ENCODE assay signal across 11 cellular contexts in genomic region chr15:74773731-74774252, GRCh38. TPM values are rescaled to one million over a fixed set of nuclear protein-coding genes. Genes with fewer than 3 reads are reported as not detected.
DNase-seq lines count a peak whose midpoint lies in the region; ATAC-seq, FAIRE-seq and TF ChIP-seq lines count a peak whose summit lies in the region.
"Had no signal": no experiment of that assay in that cellular context is flagged by ENCODE, and none has a peak within 500 bp of the region (broad histone marks: within the 10 kb centered on the region; RNA-seq: fewer than 3 reads in every experiment).

No MANE protein-coding gene starts in this region.

- H3K27ac Mint-ChIP-seq in activated CD4-positive, alpha-beta T cell treated with anti-CD3 and anti-CD28 coated beads, Interleukin-2, amount 10 ng/mL, durations not matched to agents 24 days and 14 days, result peak overlapping the region; percentile 53

- H3K4me3 ChIP-seq in K562, result no peak overlapping the region
- H3K4me3 ChIP-seq in osteoblast (ENCODE audit: insufficient read depth, low read length), result no peak overlapping the region
- H3K4me3 ChIP-seq in dorsolateral prefrontal cortex, result no peak overlapping the region

- H3K36me3 ChIP-seq in K562 (ENCODE audit: control insufficient read depth, insufficient read depth, low read length) (no peaks in the 10 kb centered on the region), osteoblast (ENCODE audit: insufficient read depth, low read length) (no peaks in the 10 kb centered on the region)

- 13% methylated on average over 4 of the region's 5 CpGs for WGBS in K562 (ENCODE audit: insufficient coverage, low coverage, missing lambda C conversion rate)

- H3K27me3 ChIP-seq in K562 (ENCODE audit: control insufficient read depth in 2 of 2, insufficient read depth in 2 of 2, low read length in 2 of 2) (peaks cover 0 to 12% of the 10 kb centered on the region in 2 experiments; a peak in 2 of 5 replicates), osteoblast (ENCODE audit: insufficient read depth, low read length) (peaks cover 8% of the 10 kb centered on the region), dorsolateral prefrontal cortex (no peaks in the 10 kb centered on the region)

- no peaks in the 10 kb centered on the region for H3K9me3 Mint-ChIP-seq in activated CD4-positive, alpha-beta T cell treated with anti-CD3 and anti-CD28 coated beads, Interleukin-2, amount 10 ng/mL, durations not matched to agents 24 days and 14 days

- TF ChIP-seq CTCF in K562 (IDR thresholded peaks at IDR 0.05 in 2 of 3, conservative IDR thresholded peaks at IDR 0.05 in 1 of 3; ENCODE audit: insufficient read depth in 2 of 3, low read depth in 1 of 3, low read length in 3 of 3), result no peak
- TF ChIP-seq CTCF in osteoblast (IDR thresholded peaks at IDR 0.05; ENCODE audit: extremely low read depth, low read depth, low read length), result no peak
- no peak for TF ChIP-seq CTCF in dorsolateral prefrontal cortex (IDR thresholded peaks at IDR 0.05 in 54 of 56, conservative IDR thresholded peaks at IDR 0.05 in 2 of 56; ENCODE audit: low read depth in 1 of 56, partially characterized antibody in 56 of 56)

- peak overlapping the region in 1 of 2 experiments; percentile 20; a peak in 1 of 4 replicates for H3K9ac ChIP-seq in K562 (ENCODE audit: insufficient read depth in 1 of 2, low read depth in 2 of 2, low read length in 2 of 2)

- no TSS peak for BruUV-seq in K562 (replicated peaks; lab: Mats Ljungman, UMichigan)

- no peak for FAIRE-seq in K562 (lab: Jason Lieb, UNC)

- POLR2A ChIA-PET in K562 (lab: Yijun Ruan, JAX), result interaction anchor here (0.6 to 1.1 kb wide), 2 partner anchors 11 to 186 kb away, joined by 3 read pairs; no protein-coding TSS in a partner anchor

- H3K27me3 Mint-ChIP-seq in activated CD4-positive, alpha-beta T cell treated with anti-CD3 and anti-CD28 coated beads, Interleukin-2, amount 10 ng/mL, durations not matched to agents 24 days and 14 days, result peaks cover under 1% of the 10 kb centered on the region

- peaks cover 4% of the 10 kb centered on the region for H3K9me1 ChIP-seq in K562 (ENCODE audit: control insufficient read depth, insufficient read depth, low read length)

- H3K9me3 ChIP-seq in K562 (replicated peaks; ENCODE audit: control insufficient read depth, insufficient read depth, low read depth, low read length), result no peaks in the 10 kb centered on the region
- no peaks in the 10 kb centered on the region for H3K9me3 ChIP-seq in osteoblast (ENCODE audit: low read depth, low read length)

- peak; percentile 54 for DNase-seq in activated CD4-positive, alpha-beta T cell treated with anti-CD3 and anti-CD28 coated beads, Interleukin-2, amount 10 ng/mL, durations not matched to agents 24 days and 14 days
- no peak for DNase-seq in activated CD4-positive, alpha-beta T cell treated with anti-CD3 and anti-CD28 coated beads, Interleukin-2, amount 50 U/mL, for 48 hours
- DNase-seq in NCI-H146 (lab: John Stamatoyannopoulos, UW), result peak; percentile 67
- no peak for DNase-seq in K562 (ENCODE audit: extremely low read depth in 1 of 4, low spot score in 3 of 4)
- peak; percentile 67 for DNase-seq in osteoblast (ENCODE audit: insufficient read length, low spot score, missing footprints)
- DNase-seq in KBM-7, result no peak
- no peak for DNase-seq in dorsolateral prefrontal cortex
- DNase-seq: activated effector memory CD4-positive, alpha-beta T cell treated with Interleukin-2 at 50 U/mL for 16 hours; NCI-H2171 had no signal

- no peak for TF ChIP-seq EP300 in K562 (IDR thresholded peaks at IDR 0.05; ENCODE audit: low read length)

- no peaks in the 10 kb centered on the region; the same call in 1 of the 2 replicates for H4K20me1 ChIP-seq in K562 (replicated peaks; ENCODE audit: control insufficient read depth, insufficient read depth, low read length)
- H4K20me1 ChIP-seq in osteoblast (ENCODE audit: insufficient read depth, low read length), result no peaks in the 10 kb centered on the region

- H2AFZ ChIP-seq in K562 (ENCODE audit: low read depth, low read length) (no peak overlapping the region), osteoblast (ENCODE audit: low read length) (no peak overlapping the region)

- H3K4me1 Mint-ChIP-seq in activated CD4-positive, alpha-beta T cell treated with anti-CD3 and anti-CD28 coated beads, Interleukin-2, amount 10 ng/mL, durations not matched to agents 24 days and 14 days, result peaks cover 61% of the 10 kb centered on the region

- H3K79me2 ChIP-seq in K562 (ENCODE audit: control insufficient read depth, insufficient read depth, low read length) (no peaks in the 10 kb centered on the region), osteoblast (ENCODE audit: insufficient read depth, low read length) (no peaks in the 10 kb centered on the region)

- no peaks in the 10 kb centered on the region for H3K36me3 Mint-ChIP-seq in activated CD4-positive, alpha-beta T cell treated with anti-CD3 and anti-CD28 coated beads, Interleukin-2, amount 10 ng/mL, durations not matched to agents 24 days and 14 days (ENCODE audit: low read depth)

- H3K4me2 ChIP-seq in K562 (ENCODE audit: insufficient read depth, low read length) (no peak overlapping the region), osteoblast (ENCODE audit: insufficient read depth, low read length) (no peak overlapping the region)

- no peak overlapping the region for H3K27ac ChIP-seq in K562 (ENCODE audit: extremely low read depth, low read depth, low read length)
- no peak overlapping the region for H3K27ac ChIP-seq in osteoblast (ENCODE audit: low read depth, low read length)
- peak overlapping the region in 24 of 59 donors; percentile 3 to 95 (median 46) for H3K27ac ChIP-seq in dorsolateral prefrontal cortex

- H3K4me1 ChIP-seq in K562 (replicated peaks in 1 of 2; ENCODE audit: control insufficient read depth in 2 of 2, insufficient read depth in 2 of 2, low read length in 2 of 2) (peaks cover 8 to 34% of the 10 kb centered on the region in 2 experiments), osteoblast (ENCODE audit: insufficient read depth, low read length) (no peaks in the 10 kb centered on the region)

- in situ Hi-C loops in K562 (cut with MboI) (loop anchor here (5.0 kb wide), 1 partner anchor 174 kb away; no protein-coding TSS in a partner anchor), KBM-7 (cut with MboI; ENCODE audit: low pct_unique_long_range_greater_than_20kb, low sequenced_read_pairs) (no loop called here)

- ATAC-seq in K562 (no peak), GM21786 (IDR thresholded peaks at IDR 0.05; ENCODE audit: unreplicated experiment) (no peak)

- H3K4me3 Mint-ChIP-seq in activated CD4-positive, alpha-beta T cell treated with anti-CD3 and anti-CD28 coated beads, Interleukin-2, amount 10 ng/mL, durations not matched to agents 24 days and 14 days, result no peak overlapping the region

- no peak for TF ChIP-seq RAD21 in K562 (CRISPR knock-in tag; conservative IDR thresholded peaks at IDR 0.05 in 1 of 2, IDR thresholded peaks at IDR 0.05 in 1 of 2)

- CTCF ChIA-PET in K562 (lab: Yijun Ruan, JAX; ENCODE audit: low intra/inter-chr PET ratio), result no interaction called here

- no peak for TF ChIP-seq POLR2A in K562 (conservative IDR thresholded peaks at IDR 0.05)

- intact Hi-C loops in activated CD4-positive, alpha-beta T cell treated with anti-CD3 and anti-CD28 coated beads, Interleukin-2, amount 10 ng/mL, durations not matched to agents 24 days and 14 days (cut with micrococcal nuclease), result no loop called here
- intact Hi-C loops in K562 (cut with micrococcal nuclease), result loop anchor here (5.0 to 10.0 kb wide), 2 partner anchors 64 to 431 kb away; partner anchors contain the start of gene C15orf39
- intact Hi-C loops in dorsolateral prefrontal cortex (cut with DNase I), result loop anchor here in 1 of 2 donors (5.0 kb wide), 1 partner anchor 179 kb away; no protein-coding TSS in a partner anchor

RNA-seq across cellular contexts. Expression of gene CSK, which starts 8.1 kb away (rescaled TPM):
- 332 and 340 TPM in 2 replicates for total RNA-seq in activated CD4-positive, alpha-beta T cell treated with anti-CD3 and anti-CD28 coated beads, Interleukin-2, amount 10 ng/mL, durations not matched to agents 24 days and 14 days
- total RNA-seq in K562 (2011; cell fraction: chromatin; rRNA removed; ENCODE audit: low replicate concordance), result 52.2 and 176 TPM in 2 replicates
- total RNA-seq in K562 (2011; cell fraction: nucleolus; rRNA removed), result 117 and 118 TPM in 2 replicates
- total RNA-seq in K562 (2011; cell fraction: nucleoplasm; rRNA removed), result 62.6 and 63.9 TPM in 2 replicates
- total RNA-seq in K562 (2014; rRNA removed), result 22.7 and 25.4 TPM in 2 replicates
- 9.2 and 13.8 TPM in 2 replicates for total RNA-seq in K562 (2014; rRNA removed; fragmentation: Illumina TruSeq; extraction: Trizol)
- 22.5 and 24.8 TPM in 2 replicates for total RNA-seq in K562 (2015; rRNA removed; fragmentation: Illumina TruSeq; extraction: Trizol)
- total RNA-seq in K562 (2021), result 108 and 112 TPM in 2 replicates
- polyA plus RNA-seq in K562 (2011; rRNA removed), result 17.2 and 21.5 TPM in 2 replicates
- polyA plus RNA-seq in K562 (2011; cell fraction: cytosol; rRNA removed), result 16.6 and 23.4 TPM in 2 replicates
- polyA plus RNA-seq in K562 (2011; cell fraction: nucleus; rRNA removed), result 82.8 and 107 TPM in 2 replicates
- 62.3 and 74.3 TPM in 2 replicates for polyA plus RNA-seq in K562 (2012)
- 63.0 and 74.3 TPM in 2 replicates for polyA plus RNA-seq in K562 (2014; fragmentation: Illumina TruSeq; extraction: Trizol)
- polyA plus RNA-seq in K562 (2014; fragmentation: Nextera tagmentation; extraction: Ambion mirVana), result 1 to 10 TPM; 1.5 to 2.4 TPM
- 32.6 and 41.5 TPM in 2 replicates for polyA plus RNA-seq in K562 (2014; rRNA removed)
- 13.5 and 19.1 TPM in 2 replicates for polyA minus RNA-seq in K562 (2011; rRNA and poly(A)+ RNA removed)
- 39.6 and 42.3 TPM in 2 replicates for polyA minus RNA-seq in K562 (2011; cell fraction: cytosol; rRNA and poly(A)+ RNA removed)
- polyA minus RNA-seq in K562 (2011; cell fraction: nucleus; rRNA and poly(A)+ RNA removed), result 24.8 and 30.3 TPM in 2 replicates
- total RNA-seq in osteoblast, result 30.6 and 31.5 TPM in 2 replicates
- total RNA-seq in dorsolateral prefrontal cortex, result 10 to 100 TPM; 28.9 to 71.0 (median 41.8) TPM

RNA-seq across cellular contexts. Expression of gene CYP1A2, which starts 25.1 kb away (rescaled TPM):
- total RNA-seq in activated CD4-positive, alpha-beta T cell treated with anti-CD3 and anti-CD28 coated beads, Interleukin-2, amount 10 ng/mL, durations not matched to agents 24 days and 14 days, result not detected in 2 replicates
- not detected in 2 replicates for total RNA-seq in K562 (2011; cell fraction: chromatin; rRNA removed; ENCODE audit: low replicate concordance)
- total RNA-seq in K562 (2011; cell fraction: nucleolus; rRNA removed), result not detected in 2 replicates
- total RNA-seq in K562 (2011; cell fraction: nucleoplasm; rRNA removed), result not detected in 2 replicates
- total RNA-seq in K562 (2014; rRNA removed) (not detected in 2 replicates), K562 (2014; rRNA removed; fragmentation: Illumina TruSeq; extraction: Trizol) (not detected in 2 replicates), K562 (2015; rRNA removed; fragmentation: Illumina TruSeq; extraction: Trizol) (not detected in 2 replicates), K562 (2021) (not detected in 2 replicates), osteoblast (not detected in 2 replicates), dorsolateral prefrontal cortex (not detected)
- polyA plus RNA-seq in K562 (2011; rRNA removed) (not detected in 2 replicates), K562 (2014; fragmentation: Illumina TruSeq; extraction: Trizol) (not detected in 2 replicates), K562 (2014; fragmentation: Nextera tagmentation; extraction: Ambion mirVana) (not detected), K562 (2014; rRNA removed) (not detected in 2 replicates)
- not detected in 2 replicates for polyA plus RNA-seq in K562 (2011; cell fraction: cytosol; rRNA removed)
- not detected in 2 replicates for polyA plus RNA-seq in K562 (2011; cell fraction: nucleus; rRNA removed)
- polyA plus RNA-seq in K562 (2012), result not detected in 2 replicates
- polyA minus RNA-seq in K562 (2011; rRNA and poly(A)+ RNA removed), result not detected in 2 replicates
- not detected in 2 replicates for polyA minus RNA-seq in K562 (2011; cell fraction: cytosol; rRNA and poly(A)+ RNA removed)
- not detected in 2 replicates for polyA minus RNA-seq in K562 (2011; cell fraction: nucleus; rRNA and poly(A)+ RNA removed)
- total RNA-seq: T-helper 2 cell treated with Interferon-gamma antibody and Interleukin-4, amounts not matched to agents 100 ng/mL and 5 ng/mL, for 36 hours had no signal

RNA-seq across cellular contexts. Expression of gene LMAN1L, which starts 38.8 kb away (rescaled TPM):
- 0.33 and 0.36 TPM in 2 replicates for total RNA-seq in activated CD4-positive, alpha-beta T cell treated with anti-CD3 and anti-CD28 coated beads, Interleukin-2, amount 10 ng/mL, durations not matched to agents 24 days and 14 days
- not detected in 2 replicates for total RNA-seq in K562 (2011; cell fraction: chromatin; rRNA removed; ENCODE audit: low replicate concordance)
- total RNA-seq in K562 (2011; cell fraction: nucleolus; rRNA removed), result 0.17 TPM in 1 of 2 replicates, not detected in the other
- not detected in 2 replicates for total RNA-seq in K562 (2011; cell fraction: nucleoplasm; rRNA removed)
- total RNA-seq in K562 (2014; rRNA removed), result not detected in 2 replicates
- total RNA-seq in K562 (2014; rRNA removed; fragmentation: Illumina TruSeq; extraction: Trizol), result not detected in 2 replicates
- total RNA-seq in K562 (2015; rRNA removed; fragmentation: Illumina TruSeq; extraction: Trizol), result not detected in 2 replicates
- not detected in 2 replicates for total RNA-seq in K562 (2021)
- polyA plus RNA-seq in K562 (2011; rRNA removed), result not detected in 2 replicates
- not detected in 2 replicates for polyA plus RNA-seq in K562 (2011; cell fraction: cytosol; rRNA removed)
- polyA plus RNA-seq in K562 (2011; cell fraction: nucleus; rRNA removed), result not detected in 2 replicates
- polyA plus RNA-seq in K562 (2012), result not detected in 2 replicates
- not detected in 2 replicates for polyA plus RNA-seq in K562 (2014; fragmentation: Illumina TruSeq; extraction: Trizol)
- not detected for polyA plus RNA-seq in K562 (2014; fragmentation: Nextera tagmentation; extraction: Ambion mirVana)
- not detected in 2 replicates for polyA plus RNA-seq in K562 (2014; rRNA removed)
- not detected in 2 replicates for polyA minus RNA-seq in K562 (2011; rRNA and poly(A)+ RNA removed)
- not detected in 2 replicates for polyA minus RNA-seq in K562 (2011; cell fraction: cytosol; rRNA and poly(A)+ RNA removed)
- polyA minus RNA-seq in K562 (2011; cell fraction: nucleus; rRNA and poly(A)+ RNA removed), result not detected in 2 replicates
- under 0.01 TPM in 1 of 2 replicates, not detected in the other for total RNA-seq in osteoblast
- 1 to 10 TPM in 104 of 120 experiments, under 1 TPM in 13, not detected in 3; 0.30 to 8.1 (median 2.0) TPM for total RNA-seq in dorsolateral prefrontal cortex

RNA-seq across cellular contexts. Expression of gene CYP1A1, which starts 48.5 kb away (rescaled TPM):
- 0.31 and 0.42 TPM in 2 replicates for total RNA-seq in activated CD4-positive, alpha-beta T cell treated with anti-CD3 and anti-CD28 coated beads, Interleukin-2, amount 10 ng/mL, durations not matched to agents 24 days and 14 days
- 0.32 TPM in 1 of 2 replicates, not detected in the other for total RNA-seq in K562 (2011; cell fraction: chromatin; rRNA removed; ENCODE audit: low replicate concordance)
- not detected in 2 replicates for total RNA-seq in K562 (2011; cell fraction: nucleolus; rRNA removed)
- total RNA-seq in K562 (2011; cell fraction: nucleoplasm; rRNA removed), result not detected in 2 replicates
- total RNA-seq in K562 (2014; rRNA removed), result 0.05 TPM in 1 of 2 replicates, not detected in the other
- total RNA-seq in K562 (2014; rRNA removed; fragmentation: Illumina TruSeq; extraction: Trizol), result 0.04 and 0.06 TPM in 2 replicates
- not detected in 2 replicates for total RNA-seq in K562 (2015; rRNA removed; fragmentation: Illumina TruSeq; extraction: Trizol)
- 0.07 TPM in 1 of 2 replicates, not detected in the other for total RNA-seq in K562 (2021)
- 0.06 TPM in 1 of 2 replicates, not detected in the other for polyA plus RNA-seq in K562 (2011; rRNA removed)
- 0.03 and 0.09 TPM in 2 replicates for polyA plus RNA-seq in K562 (2011; cell fraction: cytosol; rRNA removed)
- 0.10 and 0.11 TPM in 2 replicates for polyA plus RNA-seq in K562 (2011; cell fraction: nucleus; rRNA removed)
- 0.12 TPM in 1 of 2 replicates, not detected in the other for polyA plus RNA-seq in K562 (2012)
- 0.13 TPM in 1 of 2 replicates, not detected in the other for polyA plus RNA-seq in K562 (2014; fragmentation: Illumina TruSeq; extraction: Trizol)
- not detected for polyA plus RNA-seq in K562 (2014; fragmentation: Nextera tagmentation; extraction: Ambion mirVana)
- polyA plus RNA-seq in K562 (2014; rRNA removed), result 1.4 TPM in 1 of 2 replicates, not detected in the other
- not detected in 2 replicates for polyA minus RNA-seq in K562 (2011; rRNA and poly(A)+ RNA removed)
- polyA minus RNA-seq in K562 (2011; cell fraction: cytosol; rRNA and poly(A)+ RNA removed), result not detected in 2 replicates
- 0.11 TPM in 1 of 2 replicates, not detected in the other for polyA minus RNA-seq in K562 (2011; cell fraction: nucleus; rRNA and poly(A)+ RNA removed)
- total RNA-seq in osteoblast, result 0.36 TPM in 1 of 2 replicates, not detected in the other
- 1 to 10 TPM in 10 of 120 experiments, under 1 TPM in 85, not detected in 25; 0.18 to 4.9 (median 0.48) TPM for total RNA-seq in dorsolateral prefrontal cortex

RNA-seq across cellular contexts. Expression of gene CPLX3, which starts 52.6 kb away (rescaled TPM):
- total RNA-seq in activated CD4-positive, alpha-beta T cell treated with anti-CD3 and anti-CD28 coated beads, Interleukin-2, amount 10 ng/mL, durations not matched to agents 24 days and 14 days, result 0.09 TPM in 2 replicates
- not detected in 2 replicates for total RNA-seq in K562 (2011; cell fraction: chromatin; rRNA removed; ENCODE audit: low replicate concordance)
- not detected in 2 replicates for total RNA-seq in K562 (2011; cell fraction: nucleolus; rRNA removed)
- total RNA-seq in K562 (2011; cell fraction: nucleoplasm; rRNA removed), result not detected in 2 replicates
- not detected in 2 replicates for total RNA-seq in K562 (2014; rRNA removed)
- not detected in 2 replicates for total RNA-seq in K562 (2014; rRNA removed; fragmentation: Illumina TruSeq; extraction: Trizol)
- not detected in 2 replicates for total RNA-seq in K562 (2015; rRNA removed; fragmentation: Illumina TruSeq; extraction: Trizol)
- total RNA-seq in K562 (2021), result not detected in 2 replicates
- polyA plus RNA-seq in K562 (2011; rRNA removed), result not detected in 2 replicates
- polyA plus RNA-seq in K562 (2011; cell fraction: cytosol; rRNA removed), result 0.04 TPM in 1 of 2 replicates, not detected in the other
- 0.04 TPM in 1 of 2 replicates, not detected in the other for polyA plus RNA-seq in K562 (2011; cell fraction: nucleus; rRNA removed)
- polyA plus RNA-seq in K562 (2012), result not detected in 2 replicates
- not detected in 2 replicates for polyA plus RNA-seq in K562 (2014; fragmentation: Illumina TruSeq; extraction: Trizol)
- polyA plus RNA-seq in K562 (2014; fragmentation: Nextera tagmentation; extraction: Ambion mirVana), result not detected
- polyA plus RNA-seq in K562 (2014; rRNA removed), result not detected in 2 replicates
- not detected in 2 replicates for polyA minus RNA-seq in K562 (2011; rRNA and poly(A)+ RNA removed)
- not detected in 2 replicates for polyA minus RNA-seq in K562 (2011; cell fraction: cytosol; rRNA and poly(A)+ RNA removed)
- not detected in 2 replicates for polyA minus RNA-seq in K562 (2011; cell fraction: nucleus; rRNA and poly(A)+ RNA removed)
- total RNA-seq in osteoblast, result not detected in 2 replicates
- total RNA-seq in dorsolateral prefrontal cortex, result 10 to 100 TPM in 1 of 120 experiments, 1 to 10 TPM in 118, not detected in 1; 1.1 to 12.4 (median 3.8) TPM

Comparison
In these comparisons a context has a peak if more than half of its experiments do, and no peak if none do; other contexts are left out.
1. DNase-seq: peak in activated CD4-positive, alpha-beta T cell treated with anti-CD3 and anti-CD28 coated beads, Interleukin-2, amount 10 ng/mL, durations not matched to agents 24 days and 14 days (single experiment), NCI-H146 (single experiment) and osteoblast (single experiment); none in activated CD4-positive, alpha-beta T cell treated with anti-CD3 and anti-CD28 coated beads, Interleukin-2, amount 50 U/mL, for 48 hours (0 of 2), K562 (0 of 4), KBM-7 (single experiment) and dorsolateral prefrontal cortex (0 of 10).